8 cellular contexts compared by ENCODE assay signal in the genomic region with DNA sequence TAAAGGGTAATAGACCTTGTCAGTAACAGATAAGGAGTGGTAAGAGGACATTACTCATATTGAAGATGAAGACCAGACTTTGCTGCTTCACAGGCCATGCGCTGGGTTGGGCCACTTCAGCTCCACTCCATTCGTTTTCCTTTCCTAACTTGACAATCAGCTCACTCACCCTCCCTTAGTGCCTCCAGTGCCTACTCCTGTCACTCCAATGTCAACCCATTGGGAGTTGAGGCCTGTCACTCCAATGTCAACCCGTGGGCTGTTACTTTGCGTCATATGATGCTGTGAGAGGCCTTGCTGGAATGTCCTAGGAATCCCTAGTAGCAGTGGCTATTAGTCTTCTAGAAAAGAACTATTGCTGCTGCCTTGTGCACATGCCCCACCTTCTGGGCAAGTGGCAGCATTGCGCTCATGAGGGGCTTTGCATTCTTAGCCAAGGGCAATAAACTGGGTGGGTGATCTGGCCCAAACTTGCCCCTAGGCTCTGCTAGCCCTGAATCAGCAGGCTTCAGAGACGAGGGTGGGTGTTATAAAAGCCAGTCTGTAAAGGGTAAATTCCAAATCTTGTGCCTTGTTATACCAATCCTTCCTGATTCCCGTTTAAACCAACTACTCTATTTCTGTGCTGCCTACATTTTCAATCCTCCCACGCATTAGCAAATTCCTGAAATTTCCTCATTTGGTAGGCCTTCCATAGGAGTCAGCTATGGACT. TPM values are rescaled to one million over a fixed set of nuclear protein-coding genes. Genes with fewer than 3 reads are reported as not detected.
A peak's percentile ranks its signal among the peaks of the same experiment; 100 is the strongest.
DNase-seq lines count a peak whose midpoint lies in the region; ATAC-seq and TF ChIP-seq lines count a peak whose summit lies in the region.

No MANE protein-coding gene starts in this region.

- intact Hi-C loops in Right ventricle myocardium superior (cut with DNase I) (no loop called here), prostate gland (cut with DNase I) (loop anchor here (5.0 kb wide), 1 partner anchor 38 kb away; a partner anchor contains a TSS), vagina (cut with DNase I) (no loop called here)

- no peaks in the 10 kb centered on the region for H3K9me3 ChIP-seq in Loucy (ENCODE audit: insufficient read depth, low read depth, low read length)
- no peaks in the 10 kb centered on the region for H3K9me3 ChIP-seq in SK-N-SH
- H3K9me3 ChIP-seq in prostate gland, result no peaks in the 10 kb centered on the region
- H3K9me3 ChIP-seq in vagina, result no peaks in the 10 kb centered on the region

- H2AFZ ChIP-seq in Loucy (ENCODE audit: low read length) (no peak overlapping the region), SK-N-SH (ENCODE audit: low read depth) (no peak overlapping the region)

- no peak for TF ChIP-seq POLR2A in prostate gland (IDR thresholded peaks at IDR 0.05)
- no peak for TF ChIP-seq POLR2A in vagina (IDR thresholded peaks at IDR 0.05)

- H3K27ac Mint-ChIP-seq in activated naive CD4-positive, alpha-beta T cell treated with anti-CD3 and anti-CD28 coated beads, Interleukin-2, amount 50 U/mL, for 72 hours, result no peak overlapping the region

- CTCF ChIA-PET in SK-N-SH (lab: Yijun Ruan, JAX), result interaction anchor here (0.6 to 6.1 kb wide), 25 partner anchors 8 to 118 kb away, joined by 3 to 40 read pairs (median 3); no protein-coding TSS in a partner anchor

- H3K27ac ChIP-seq in SK-N-SH (ENCODE audit: low read depth in 2 of 2, low read length in 1 of 2) (peak overlapping the region; percentile 35 to 64; a peak in 3 of 4 replicates), prostate gland (no peak overlapping the region), vagina (peak overlapping the region; percentile 63)

- H3K9ac ChIP-seq in Loucy (ENCODE audit: low read depth, low read length, poor library complexity, severe bottlenecking), result no peak overlapping the region
- H3K9ac ChIP-seq in SK-N-SH, result no peak overlapping the region

- peaks cover 19% of the 10 kb centered on the region; the same call in 1 of the 2 replicates for H3K36me3 ChIP-seq in Loucy (ENCODE audit: insufficient read depth, low read length)
- peaks cover 9 to 35% of the 10 kb centered on the region in 2 experiments for H3K36me3 ChIP-seq in SK-N-SH (replicated peaks in 1 of 2; ENCODE audit: control insufficient read depth in 1 of 2, insufficient read depth in 2 of 2, low read length in 1 of 2)
- peaks cover 8% of the 10 kb centered on the region in 2 donors for H3K36me3 ChIP-seq in prostate gland
- peaks cover 0 to 31% of the 10 kb centered on the region in 2 donors for H3K36me3 ChIP-seq in vagina

- H3K9me2 ChIP-seq in Loucy (replicated peaks; ENCODE audit: low read depth, low read length) (no peaks in the 10 kb centered on the region), SK-N-SH (no peaks in the 10 kb centered on the region)

- H3K79me2 ChIP-seq in Loucy (ENCODE audit: insufficient read depth, low read length) (no peaks in the 10 kb centered on the region), SK-N-SH (ENCODE audit: insufficient read depth) (no peaks in the 10 kb centered on the region)

- no peak for TF ChIP-seq EP300 in SK-N-SH (IDR thresholded peaks at IDR 0.05; ENCODE audit: borderline replicate concordance in 1 of 2, low read depth in 1 of 2, low read length in 1 of 2)

- H3K4me3 ChIP-seq in Loucy (ENCODE audit: low read length, poor library complexity, severe bottlenecking) (no peak overlapping the region), SK-N-SH (ENCODE audit: low read depth in 2 of 2, low read length in 1 of 2) (peak overlapping the region in 1 of 2 experiments; percentile 2; a peak in 1 of 4 replicates), prostate gland (no peak overlapping the region), vagina (no peak overlapping the region)

- peak; percentile 72 for TF ChIP-seq RAD21 in SK-N-SH (IDR thresholded peaks at IDR 0.05; ENCODE audit: low read length)

- peak; percentile 88 for TF ChIP-seq CTCF in GM10266 (IDR thresholded peaks at IDR 0.05; ENCODE audit: control insufficient read depth, insufficient read depth, low read depth, missing control alignments)
- TF ChIP-seq CTCF in Loucy (conservative IDR thresholded peaks at IDR 0.05; ENCODE audit: low read length), result peak; percentile 98
- peak; percentile 89 for TF ChIP-seq CTCF in SK-N-SH (IDR thresholded peaks at IDR 0.05)
- TF ChIP-seq CTCF in prostate gland (IDR thresholded peaks at IDR 0.05), result peak in 3 of 4 experiments; percentile 37 to 72 (median 61)
- TF ChIP-seq CTCF in vagina (IDR thresholded peaks at IDR 0.05), result peak in 2 of 3 experiments; percentile 23 to 39

- WGBS in SK-N-SH (ENCODE audit: low lambda C conversion rate), result 53% methylated on average over 8 of the region's 8 CpGs
- 44% methylated on average over 8 of the region's 8 CpGs for WGBS in prostate gland

- H3K4me2 ChIP-seq in Loucy (ENCODE audit: low read depth, low read length, poor library complexity, severe bottlenecking) (no peak overlapping the region), SK-N-SH (no peak overlapping the region)

- H3K9me3 Mint-ChIP-seq in activated naive CD4-positive, alpha-beta T cell treated with anti-CD3 and anti-CD28 coated beads, Interleukin-2, amount 50 U/mL, for 72 hours, result no peaks in the 10 kb centered on the region

- POLR2A ChIA-PET in SK-N-SH (lab: Yijun Ruan, JAX), result no interaction called here

- peaks cover 0 to 7% of the 10 kb centered on the region in 2 donors for H3K36me3 Mint-ChIP-seq in activated naive CD4-positive, alpha-beta T cell treated with anti-CD3 and anti-CD28 coated beads, Interleukin-2, amount 50 U/mL, for 72 hours

- H3F3A ChIP-seq in Loucy (ENCODE audit: low read depth) (no peaks in the 10 kb centered on the region), SK-N-SH (replicated peaks; ENCODE audit: insufficient read depth) (peaks cover 45% of the 10 kb centered on the region)

- H3K4me1 ChIP-seq in Loucy (ENCODE audit: insufficient read depth, low read length, poor library complexity, severe bottlenecking) (no peaks in the 10 kb centered on the region), SK-N-SH (ENCODE audit: control insufficient read depth in 1 of 2, insufficient read depth in 2 of 2, low read depth in 1 of 2, low read length in 1 of 2) (peaks cover 0 to 6% of the 10 kb centered on the region in 2 experiments; a peak in 1 of 4 replicates), prostate gland (replicated peaks) (no peaks in the 10 kb centered on the region), vagina (peaks cover 10% of the 10 kb centered on the region)

- ATAC-seq in activated naive CD4-positive, alpha-beta T cell treated with anti-CD3 and anti-CD28 coated beads, Interleukin-2, amount 50 U/mL, for 72 hours, result peak; percentile 51 to 58
- ATAC-seq in Right ventricle myocardium superior (ENCODE audit: poor library complexity), result peak; percentile 63
- no peak for ATAC-seq in HG03097 (IDR thresholded peaks at IDR 0.05; ENCODE audit: low FRiP score, unreplicated experiment)

- H3K27me3 ChIP-seq in Loucy (ENCODE audit: insufficient read depth, low read length, poor library complexity, severe bottlenecking) (no peaks in the 10 kb centered on the region), SK-N-SH (ENCODE audit: insufficient read depth) (no peaks in the 10 kb centered on the region), prostate gland (replicated peaks; ENCODE audit: insufficient read depth) (no peaks in the 10 kb centered on the region), vagina (no peaks in the 10 kb centered on the region)

- DNase-seq in GM10266 (ENCODE audit: extremely low spot score), result peak; percentile 72
- DNase-seq in SK-N-SH, result peak; percentile 76
- peak in 1 of 2 donors; percentile 69 for DNase-seq in activated naive CD4-positive, alpha-beta T cell treated with anti-CD3 and anti-CD28 coated beads, Interleukin-2, amount 50 U/mL, for 72 hours (ENCODE audit: low spot score in 2 of 2)
- no peak for DNase-seq in Right ventricle myocardium superior
- peak; percentile 16 for DNase-seq in prostate gland (ENCODE audit: low spot score)
- DNase-seq in vagina (ENCODE audit: extremely low spot score in 2 of 2), result no peak

- H4K20me1 ChIP-seq in Loucy (ENCODE audit: insufficient read depth, low read length, poor library complexity, severe bottlenecking) (no peaks in the 10 kb centered on the region), SK-N-SH (ENCODE audit: insufficient read depth) (no peaks in the 10 kb centered on the region)

TF ChIP-seq in SK-N-SH, 30 proteins besides CTCF, POLR2A, EP300 and RAD21 (continues in another document):
- TF ChIP-seq GATA2 (CRISPR knock-in tag; IDR thresholded peaks at IDR 0.05) (no peak), POLR2AphosphoS5 (IDR thresholded peaks at IDR 0.05; ENCODE audit: low read depth, low read length) (no peak), FOSL2 (IDR thresholded peaks at IDR 0.05; ENCODE audit: borderline replicate concordance, low read depth) (no peak), FOXM1 (IDR thresholded peaks at IDR 0.05; ENCODE audit: low read depth) (no peak), MEF2A (IDR thresholded peaks at IDR 0.05; ENCODE audit: borderline replicate concordance, low read depth) (no peak)
- TF ChIP-seq, protein P1, sequence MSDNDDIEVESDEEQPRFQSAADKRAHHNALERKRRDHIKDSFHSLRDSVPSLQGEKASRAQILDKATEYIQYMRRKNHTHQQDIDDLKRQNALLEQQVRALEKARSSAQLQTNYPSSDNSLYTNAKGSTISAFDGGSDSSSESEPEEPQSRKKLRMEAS (IDR thresholded peaks at IDR 0.05; ENCODE audit: low read depth), result no peak
- TF ChIP-seq, protein P2, sequence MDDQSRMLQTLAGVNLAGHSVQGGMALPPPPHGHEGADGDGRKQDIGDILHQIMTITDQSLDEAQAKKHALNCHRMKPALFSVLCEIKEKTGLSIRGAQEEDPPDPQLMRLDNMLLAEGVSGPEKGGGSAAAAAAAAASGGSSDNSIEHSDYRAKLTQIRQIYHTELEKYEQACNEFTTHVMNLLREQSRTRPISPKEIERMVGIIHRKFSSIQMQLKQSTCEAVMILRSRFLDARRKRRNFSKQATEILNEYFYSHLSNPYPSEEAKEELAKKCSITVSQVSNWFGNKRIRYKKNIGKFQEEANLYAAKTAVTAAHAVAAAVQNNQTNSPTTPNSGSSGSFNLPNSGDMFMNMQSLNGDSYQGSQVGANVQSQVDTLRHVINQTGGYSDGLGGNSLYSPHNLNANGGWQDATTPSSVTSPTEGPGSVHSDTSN (IDR thresholded peaks at IDR 0.05), result peak; percentile 77

RNA-seq across cellular contexts. Expression of a gene that starts 36.1 kb away (rescaled TPM):
- 32.4 and 34.9 TPM in 2 replicates for polyA plus RNA-seq in SK-N-SH (2012; rRNA removed)
- polyA plus RNA-seq in SK-N-SH (2012; cell fraction: cytosol; rRNA removed), result 17.7 and 22.0 TPM in 2 replicates
- 121 and 132 TPM in 2 replicates for polyA plus RNA-seq in SK-N-SH (2012; cell fraction: nucleus; rRNA removed)
- total RNA-seq in activated naive CD4-positive, alpha-beta T cell treated with anti-CD3 and anti-CD28 coated beads, Interleukin-2, amount 50 U/mL, for 72 hours, result 100 to 1,000 TPM in 1 of 2 donors, 10 to 100 TPM in 1; 92.0 to 113 TPM
- total RNA-seq in Right ventricle myocardium superior (28.5 TPM), prostate gland (100 to 1,000 TPM in 1 of 2 donors, 10 to 100 TPM in 1; 48.7 to 143 TPM), vagina (92.8 TPM)

RNA-seq across cellular contexts. Expression of a gene that starts 51.7 kb away (rescaled TPM):
- polyA plus RNA-seq in SK-N-SH (2012; rRNA removed), result 762 and 917 TPM in 2 replicates
- polyA plus RNA-seq in SK-N-SH (2012; cell fraction: cytosol; rRNA removed), result 791 and 824 TPM in 2 replicates
- 461 and 654 TPM in 2 replicates for polyA plus RNA-seq in SK-N-SH (2012; cell fraction: nucleus; rRNA removed)
- total RNA-seq in activated naive CD4-positive, alpha-beta T cell treated with anti-CD3 and anti-CD28 coated beads, Interleukin-2, amount 50 U/mL, for 72 hours, result 100 to 1,000 TPM; 788 to 897 TPM
- total RNA-seq in Right ventricle myocardium superior (3,077 TPM), prostate gland (100 to 1,000 TPM; 372 to 401 TPM), vagina (405 TPM)

Comparison
In these comparisons a context has a peak if more than half of its experiments do, and no peak if none do; other contexts are left out.
1. DNase-seq: peak in GM10266 (single experiment), SK-N-SH (single experiment) and prostate gland (single experiment); none in Right ventricle myocardium superior (single experiment) and vagina (0 of 2).
2. CTCF ChIP-seq: peak in every context shown above with its lines; median percentile 98 in Loucy; 89 in SK-N-SH; 88 in GM10266; 61 in prostate gland; 31 in vagina.
3. H3K27ac ChIP-seq: peak in SK-N-SH (2 of 2) and vagina (single experiment); none in prostate gland (0 of 2).